ENCODE assay signal across 25 cellular contexts in genomic region chr6:37396571-37397185, GRCh38. TPM values are rescaled to one million over a fixed set of nuclear protein-coding genes. Genes with fewer than 3 reads are reported as not detected.
A peak's percentile ranks its signal among the peaks of the same experiment; 100 is the strongest.
DNase-seq lines count a peak whose midpoint lies in the region; ATAC-seq and TF ChIP-seq lines count a peak whose summit lies in the region.
"Had no signal": no experiment of that assay in that cellular context is flagged by ENCODE, and none has a peak within 500 bp of the region (broad histone marks: within the 10 kb centered on the region; RNA-seq: fewer than 3 reads in every experiment).

No MANE protein-coding gene starts in this region.

- DNase-seq in AG08395 (ENCODE audit: low spot score), result peak; percentile 71
- peak; percentile 10 for DNase-seq in EL
- peak; percentile 49 to 52 for DNase-seq in SJCRH30
- DNase-seq in fibroblast of pulmonary artery (ENCODE audit: low read depth), result peak; percentile 52
- DNase-seq in SIG-M5 treated with dmso at 0.1 percent for 504 hours (lab: John Stamatoyannopoulos, UW; ENCODE audit: unreplicated experiment), result no peak
- DNase-seq in OCI-LY7 (ENCODE audit: low spot score), result no peak
- no peak for DNase-seq in Calu3
- DNase-seq: activated B cell treated with CpG ODN at 0.5 μM for 24 hours; activated CD8-positive, alpha-beta T cell treated with anti-CD3 and anti-CD28 coated beads for 36 hours; activated naive CD4-positive, alpha-beta T cell treated with anti-CD3 and anti-CD28 coated beads, Interleukin-2, amount 50 U/mL, for 16 hours; activated T-cell treated with anti-CD3 and anti-CD28 coated beads, Interleukin-2, amount 50 U/mL, for 4 hours; AML-193; dorsolateral prefrontal cortex; H7; immature natural killer cell; naive B cell; NCI-H1092; NCI-H2029 treated with DMSO at 0.1 percent for 48 hours; NCI-H524; pancreas; Right ventricle myocardium superior; stimulated activated CD4-positive, alpha-beta T cell treated with anti-CD3 and anti-CD28 coated beads, Interleukin-2, amount 100 ng/mL, for 24 hours; stomach had no signal

- intact Hi-C loops in OCI-LY7 (cut with micrococcal nuclease; ENCODE audit: unreplicated experiment), result no loop called here
- intact Hi-C loops in Calu3 (cut with micrococcal nuclease; ENCODE audit: unreplicated experiment), result no loop called here

- H3K36me3 ChIP-seq in SJCRH30 (peaks cover 5% of the 10 kb centered on the region), OCI-LY7 (ENCODE audit: insufficient read depth, low read length) (peaks cover 12% of the 10 kb centered on the region; the same call in 1 of the 2 replicates)
- H3K36me3 ChIP-seq: pancreas had no signal

- BruUV-seq in OCI-LY7 (replicated peaks; lab: Mats Ljungman, UMichigan) (no TSS peak), Calu3 (replicated peaks; lab: Mats Ljungman, UMichigan) (no TSS peak)

- H2AFZ ChIP-seq in OCI-LY7 (ENCODE audit: low read length), result no peak overlapping the region

- no peak for TF ChIP-seq CTCF in fibroblast of pulmonary artery (IDR thresholded peaks at IDR 0.05; ENCODE audit: low read length, missing control alignments)
- TF ChIP-seq CTCF in OCI-LY7 (conservative IDR thresholded peaks at IDR 0.05; ENCODE audit: low read length), result no peak
- TF ChIP-seq CTCF in Calu3 (IDR thresholded peaks at IDR 0.05; ENCODE audit: unreplicated experiment), result no peak

- no peaks in the 10 kb centered on the region for H3K27me3 ChIP-seq in SJCRH30
- H3K27me3 ChIP-seq: dorsolateral prefrontal cortex, pancreas, stomach, vagina had no signal

- no peaks in the 10 kb centered on the region for H3K9me3 ChIP-seq in SJCRH30 (replicated peaks)
- H3K9me3 ChIP-seq in OCI-LY7 (ENCODE audit: low read length), result no peaks in the 10 kb centered on the region
- H3K9me3 ChIP-seq: pancreas, stomach, vagina had no signal

- H3K4me3 ChIP-seq in SJCRH30, result no peak overlapping the region
- H3K4me3 ChIP-seq in fibroblast of pulmonary artery (replicated peaks; ENCODE audit: low read depth, low read length), result no peak overlapping the region
- H3K4me3 ChIP-seq in OCI-LY7 (ENCODE audit: low read depth, low read length, poor library complexity, severe bottlenecking), result no peak overlapping the region
- H3K4me3 ChIP-seq: dorsolateral prefrontal cortex, pancreas, stomach, vagina had no signal

- no peak for ATAC-seq in GM18498 (IDR thresholded peaks at IDR 0.05; ENCODE audit: unreplicated experiment)
- ATAC-seq: activated CD8-positive, alpha-beta T cell treated with anti-CD3 and anti-CD28 coated beads for 36 hours; activated T-cell treated with anti-CD3 and anti-CD28 coated beads, Interleukin-2, amount 50 U/mL, for 4 hours; pancreas had no signal

- no peak overlapping the region for H3K4me3 Mint-ChIP-seq in Calu3 (ENCODE audit: low read depth, unreplicated experiment)
- H3K4me3 Mint-ChIP-seq: activated B cell treated with CpG ODN at 0.5 μM for 24 hours; activated CD8-positive, alpha-beta T cell treated with anti-CD3 and anti-CD28 coated beads for 36 hours; activated T-cell treated with anti-CD3 and anti-CD28 coated beads, Interleukin-2, amount 50 U/mL, for 4 hours; immature natural killer cell; naive B cell had no signal

- H3K9me2 ChIP-seq in OCI-LY7 (ENCODE audit: insufficient read depth, low read length), result no peaks in the 10 kb centered on the region

- no peaks in the 10 kb centered on the region for H3K79me2 ChIP-seq in OCI-LY7 (ENCODE audit: insufficient read depth, low read depth, low read length)

- H3K36me3 Mint-ChIP-seq in Calu3 (ENCODE audit: insufficient read depth, unreplicated experiment), result no peaks in the 10 kb centered on the region

- H3K27ac Mint-ChIP-seq in Calu3 (ENCODE audit: unreplicated experiment), result no peak overlapping the region
- H3K27ac Mint-ChIP-seq: activated B cell treated with CpG ODN at 0.5 μM for 24 hours; activated CD8-positive, alpha-beta T cell treated with anti-CD3 and anti-CD28 coated beads for 36 hours; immature natural killer cell had no signal

- CTCF ChIA-PET in OCI-LY7 (lab: Charles Lee; ENCODE audit: unreplicated experiment), result no interaction called here
- CTCF ChIA-PET in Calu3 (lab: Charles Lee), result no interaction called here

- H4K20me1 ChIP-seq in OCI-LY7 (ENCODE audit: insufficient read depth, low read length), result no peaks in the 10 kb centered on the region

- H3K4me1 Mint-ChIP-seq in Calu3 (ENCODE audit: low read depth, unreplicated experiment), result no peaks in the 10 kb centered on the region
- H3K4me1 Mint-ChIP-seq: activated B cell treated with CpG ODN at 0.5 μM for 24 hours, naive B cell had no signal

- H3K4me1 ChIP-seq in SJCRH30, result no peaks in the 10 kb centered on the region
- H3K4me1 ChIP-seq in OCI-LY7 (ENCODE audit: insufficient read depth, low read length, poor library complexity, severe bottlenecking), result no peaks in the 10 kb centered on the region
- H3K4me1 ChIP-seq: pancreas, stomach, vagina had no signal

- H3K27ac ChIP-seq in SJCRH30, result no peak overlapping the region
- no peak overlapping the region for H3K27ac ChIP-seq in OCI-LY7 (ENCODE audit: low read depth, low read length, poor library complexity, severe bottlenecking)
- H3K27ac ChIP-seq: dorsolateral prefrontal cortex, pancreas, stomach, vagina had no signal

- no peaks in the 10 kb centered on the region for H3K9me3 Mint-ChIP-seq in Calu3 (ENCODE audit: low read depth, unreplicated experiment)
- H3K9me3 Mint-ChIP-seq: activated B cell treated with CpG ODN at 0.5 μM for 24 hours; activated CD8-positive, alpha-beta T cell treated with anti-CD3 and anti-CD28 coated beads for 36 hours; activated T-cell treated with anti-CD3 and anti-CD28 coated beads, Interleukin-2, amount 50 U/mL, for 4 hours; immature natural killer cell; naive B cell had no signal

- POLR2A ChIA-PET in OCI-LY7 (lab: Charles Lee), result interaction anchor here (0.7 kb wide), 1 partner anchor 27 kb away, joined by 3 read pairs; no protein-coding TSS in a partner anchor

- H3K4me2 ChIP-seq in OCI-LY7 (ENCODE audit: low read length), result no peak overlapping the region

- peaks cover 40% of the 10 kb centered on the region for H3K27me3 Mint-ChIP-seq in Calu3 (ENCODE audit: unreplicated experiment)
- H3K27me3 Mint-ChIP-seq: activated B cell treated with CpG ODN at 0.5 μM for 24 hours; activated CD8-positive, alpha-beta T cell treated with anti-CD3 and anti-CD28 coated beads for 36 hours had no signal

RNA-seq across cellular contexts. Expression of gene CMTR1, which starts 36.3 kb away (rescaled TPM):
- 39.1 and 45.2 TPM in 2 replicates for total RNA-seq in SJCRH30 (2014; rRNA removed; shearing (Covaris generic))
- total RNA-seq in OCI-LY7 (2014; rRNA removed; shearing (Covaris generic)), result 32.3 and 36.0 TPM in 2 replicates
- 41.2 and 42.8 TPM in 2 replicates for total RNA-seq in OCI-LY7 (2022)
- total RNA-seq in Calu3 (2022), result 50.3 and 62.5 TPM in 2 replicates

RNA-seq across cellular contexts. Expression of gene RNF8, which starts 42.9 kb away (rescaled TPM):
- 35.8 and 36.1 TPM in 2 replicates for total RNA-seq in SJCRH30 (2014; rRNA removed; shearing (Covaris generic))
- 21.2 and 21.8 TPM in 2 replicates for total RNA-seq in OCI-LY7 (2014; rRNA removed; shearing (Covaris generic))
- total RNA-seq in OCI-LY7 (2022) (18.2 and 19.7 TPM in 2 replicates), Calu3 (2022) (16.8 and 17.1 TPM in 2 replicates)

Comparison
In these comparisons a context has a peak if more than half of its experiments do, and no peak if none do; other contexts are left out.
1. DNase-seq: peak in AG08395 (single experiment), EL (single experiment), SJCRH30 (2 of 2) and fibroblast of pulmonary artery (single experiment); none in SIG-M5 treated with dmso at 0.1 percent for 504 hours (single experiment), OCI-LY7 (single experiment) and Calu3 (single experiment).